ENCODE assay signal across 18 cellular contexts in genomic region chr7:128098629-128099028, GRCh38.
DNase-seq lines count a peak whose midpoint lies in the region; ATAC-seq and TF ChIP-seq lines count a peak whose summit lies in the region.
"Had no signal": no experiment of that assay in that cellular context is flagged by ENCODE, and none has a peak within 500 bp of the region (broad histone marks: within the 10 kb centered on the region; RNA-seq: fewer than 3 reads in every experiment).

No MANE protein-coding gene starts in this region.

- no peaks in the 10 kb centered on the region for H3K9me3 ChIP-seq in CD4-positive, alpha-beta T cell (ENCODE audit: control insufficient read depth, low read length)
- H3K9me3 ChIP-seq: A549, MG63, Peyer's patch had no signal

- H3K4me3 Mint-ChIP-seq in CD4-positive, alpha-beta T cell: no peak overlapping the region
- no peak overlapping the region for H3K4me3 Mint-ChIP-seq in effector memory CD8-positive, alpha-beta T cell
- H3K4me3 Mint-ChIP-seq: B cell, GM23338 had no signal

- CTCF ChIA-PET in CD4-positive, alpha-beta T cell (lab: Charles Lee): no interaction called here

- no peak for TF ChIP-seq CTCF in CD4-positive, alpha-beta T cell (IDR thresholded peaks at IDR 0.05)

- H3K36me3 Mint-ChIP-seq in CD4-positive, alpha-beta T cell (ENCODE audit: low read depth): peaks cover 15% of the 10 kb centered on the region
- peaks cover 17% of the 10 kb centered on the region for H3K36me3 Mint-ChIP-seq in effector memory CD8-positive, alpha-beta T cell (ENCODE audit: insufficient read depth)

- H3K27ac Mint-ChIP-seq in CD4-positive, alpha-beta T cell: peak overlapping the region; percentile 15
- H3K27ac Mint-ChIP-seq in effector memory CD8-positive, alpha-beta T cell: peak overlapping the region; percentile 7 to 12
- H3K27ac Mint-ChIP-seq: GM23338 had no signal

- no peaks in the 10 kb centered on the region for H3K9me3 Mint-ChIP-seq in CD4-positive, alpha-beta T cell
- H3K9me3 Mint-ChIP-seq in effector memory CD8-positive, alpha-beta T cell: no peaks in the 10 kb centered on the region
- H3K9me3 Mint-ChIP-seq: GM23338 had no signal

- peaks cover 32% of the 10 kb centered on the region for H3K4me1 Mint-ChIP-seq in CD4-positive, alpha-beta T cell (ENCODE audit: low read depth)
- H3K4me1 Mint-ChIP-seq in effector memory CD8-positive, alpha-beta T cell (ENCODE audit: low read depth in 2 of 2): peaks cover 16 to 21% of the 10 kb centered on the region in 2 donors

- intact Hi-C loops in CD4-positive, alpha-beta T cell (cut with DNase I, micrococcal nuclease): no loop called here

- H3K27me3 ChIP-seq in CD4-positive, alpha-beta T cell (ENCODE audit: control insufficient read depth, insufficient read depth, low read length): no peaks in the 10 kb centered on the region
- H3K27me3 ChIP-seq: MG63, Peyer's patch had no signal

- H3K27me3 Mint-ChIP-seq in CD4-positive, alpha-beta T cell: no peaks in the 10 kb centered on the region
- H3K27me3 Mint-ChIP-seq in effector memory CD8-positive, alpha-beta T cell: no peaks in the 10 kb centered on the region
- H3K27me3 Mint-ChIP-seq: B cell had no signal

- no peak overlapping the region for H3K27ac ChIP-seq in CD4-positive, alpha-beta T cell (ENCODE audit: low read depth, low read length)
- H3K27ac ChIP-seq: A549, Peyer's patch, SJSA1 had no signal

- no peak for DNase-seq in CD4-positive, alpha-beta T cell
- DNase-seq in HT1080 (ENCODE audit: low read depth) (peak; percentile 18), renal cortical epithelial cell (ENCODE audit: low read depth) (peak; percentile 40), hippocampal formation (lab: John Stamatoyannopoulos, UW) (no peak)
- DNase-seq in effector memory CD8-positive, alpha-beta T cell: no peak
- DNase-seq: COR-L47, NCI-H1417 treated with DMSO at 0.1 percent for 48 hours, NCI-H187, NCI-H446, NCI-H526, Peyer's patch had no signal

- POLR2A ChIA-PET in CD4-positive, alpha-beta T cell (lab: Charles Lee): no interaction called here

- no peak for ATAC-seq in CD4-positive, alpha-beta T cell (ENCODE audit: poor library complexity)
- no peak for ATAC-seq in effector memory CD8-positive, alpha-beta T cell (replicated peaks)
- ATAC-seq in GM19455 (IDR thresholded peaks at IDR 0.05; ENCODE audit: unreplicated experiment) (no peak), HG03108 (IDR thresholded peaks at IDR 0.05; ENCODE audit: unreplicated experiment) (no peak)
- ATAC-seq: A549, GM23338 had no signal

Comparison
In these comparisons a context has a peak if more than half of its experiments do, and no peak if none do; other contexts are left out.
1. DNase-seq: peak in HT1080 (single experiment) and renal cortical epithelial cell (single experiment); none in CD4-positive, alpha-beta T cell (0 of 10), effector memory CD8-positive, alpha-beta T cell (0 of 3) and hippocampal formation (0 of 2).